ENCODE assay signal across 8 cellular contexts in the genomic region with DNA sequence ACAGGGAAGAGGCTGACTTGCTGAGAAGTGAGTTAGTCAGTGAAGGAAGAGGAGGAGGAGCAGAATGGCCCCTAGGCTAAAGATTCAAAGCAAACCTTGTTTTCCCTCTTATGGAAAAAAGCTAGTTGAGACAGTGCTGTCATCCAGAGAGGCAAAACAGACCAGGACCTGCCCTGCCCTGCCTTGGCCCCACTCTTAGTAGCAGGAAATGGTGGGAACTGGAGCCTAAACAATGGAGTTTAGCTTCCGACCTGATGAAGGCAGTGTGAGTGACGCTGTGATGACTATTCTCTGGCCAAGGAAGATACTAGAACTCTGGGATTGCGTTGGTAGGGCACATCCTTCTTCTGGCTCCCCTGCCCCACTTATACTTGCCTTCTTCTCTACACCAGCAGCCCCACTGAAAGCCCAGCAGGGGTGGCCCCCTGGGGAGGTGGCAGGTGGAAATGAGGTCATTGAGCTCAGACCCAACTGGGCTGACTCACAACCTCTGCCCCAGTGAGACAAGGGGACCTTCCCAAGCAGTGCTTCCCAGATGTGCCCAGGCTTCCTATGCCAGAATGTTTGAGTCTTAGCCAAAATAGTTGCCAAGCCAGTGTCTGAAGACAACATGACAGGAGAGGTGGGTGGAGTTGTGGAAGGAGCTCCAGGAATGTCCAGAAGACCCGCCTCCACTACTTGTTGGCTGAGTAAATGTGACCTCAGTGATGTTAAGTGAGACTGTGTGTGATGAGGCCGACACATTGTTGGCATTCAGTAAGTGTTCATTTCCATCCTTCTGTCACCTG. TPM values are rescaled to one million over a fixed set of nuclear protein-coding genes. Genes with fewer than 3 reads are reported as not detected.
DNase-seq lines count a peak whose midpoint lies in the region; ATAC-seq and TF ChIP-seq lines count a peak whose summit lies in the region.

No MANE protein-coding gene starts in this region.

- no peaks in the 10 kb centered on the region for H4K20me1 ChIP-seq in Karpas-422 (ENCODE audit: insufficient read depth, low read depth, low read length)

- peaks cover 70% of the 10 kb centered on the region for H3K4me1 Mint-ChIP-seq in activated naive CD4-positive, alpha-beta T cell treated with anti-CD3 and anti-CD28 coated beads, Interleukin-2, amount 10 ng/mL, durations not matched to agents 7 days and 5 days

- no peaks in the 10 kb centered on the region for H3K27me3 ChIP-seq in Karpas-422 (ENCODE audit: low read length)
- no peaks in the 10 kb centered on the region for H3K27me3 ChIP-seq in right atrium auricular region

- H3K36me3 Mint-ChIP-seq in activated naive CD4-positive, alpha-beta T cell treated with anti-CD3 and anti-CD28 coated beads, Interleukin-2, amount 10 ng/mL, durations not matched to agents 7 days and 5 days: peaks cover 56% of the 10 kb centered on the region

- ATAC-seq in Right ventricle myocardium inferior: peak; percentile 91
- ATAC-seq in GM21515 (IDR thresholded peaks at IDR 0.05; ENCODE audit: unreplicated experiment): no peak

- H3K27ac ChIP-seq in Karpas-422 (ENCODE audit: low read length) (peak overlapping the region; percentile 3; the same call in 1 of the 2 replicates), right atrium auricular region (peak overlapping the region; percentile 75 to 85)

- H3K9me3 Mint-ChIP-seq in activated naive CD4-positive, alpha-beta T cell treated with anti-CD3 and anti-CD28 coated beads, Interleukin-2, amount 10 ng/mL, durations not matched to agents 7 days and 5 days: no peaks in the 10 kb centered on the region

- H3K4me1 ChIP-seq in Karpas-422 (ENCODE audit: low read length): peaks cover 33% of the 10 kb centered on the region
- H3K4me1 ChIP-seq in right atrium auricular region: peaks cover 0 to 58% of the 10 kb centered on the region in 2 donors

- H3K9me2 ChIP-seq in Karpas-422 (replicated peaks; ENCODE audit: insufficient read depth, low read length): no peaks in the 10 kb centered on the region

- H3K36me3 ChIP-seq in Karpas-422 (ENCODE audit: insufficient read depth, low read length): no peaks in the 10 kb centered on the region
- no peaks in the 10 kb centered on the region for H3K36me3 ChIP-seq in right atrium auricular region

- no peak for TF ChIP-seq CTCF in right atrium auricular region (IDR thresholded peaks at IDR 0.05)

- peak overlapping the region; percentile 18 for H3K4me3 Mint-ChIP-seq in activated naive CD4-positive, alpha-beta T cell treated with anti-CD3 and anti-CD28 coated beads, Interleukin-2, amount 10 ng/mL, durations not matched to agents 7 days and 5 days

- H3K9me3 ChIP-seq in Karpas-422 (ENCODE audit: low read length): no peaks in the 10 kb centered on the region
- H3K9me3 ChIP-seq in right atrium auricular region: no peaks in the 10 kb centered on the region

- no peak overlapping the region for H3K4me3 ChIP-seq in Karpas-422 (ENCODE audit: low read length)
- no peak overlapping the region for H3K4me3 ChIP-seq in right atrium auricular region

- H3K9ac ChIP-seq in Karpas-422 (ENCODE audit: low read length): no peak overlapping the region

- DNase-seq in Right ventricle myocardium inferior (ENCODE audit: missing footprints) (no peak), cardiac septum (ENCODE audit: low spot score) (no peak), Karpas-422 (no peak), right atrium auricular region (ENCODE audit: low spot score) (peak; percentile 70), NCI-H82 (lab: John Stamatoyannopoulos, UW) (no peak)
- DNase-seq in activated naive CD4-positive, alpha-beta T cell treated with anti-CD3 and anti-CD28 coated beads, Interleukin-2, amount 10 ng/mL, durations not matched to agents 7 days and 5 days: no peak
- peak; percentile 68 for DNase-seq in stimulated activated CD8-positive, alpha-beta memory T cell treated with anti-CD3 and anti-CD28 coated beads, Interleukin-4, amount 100 ng/mL, for 48 hours

- intact Hi-C loops in Right ventricle myocardium inferior (cut with DNase I) (loop anchor here (5.0 kb wide), 2 partner anchors 39 to 109 kb away; partner anchors contain the start of gene MSN), cardiac septum (cut with DNase I) (loop anchor here (5.0 kb wide), 1 partner anchor 34 kb away; no protein-coding TSS in a partner anchor)

- H3K79me2 ChIP-seq in Karpas-422 (ENCODE audit: low read length): peaks cover 81% of the 10 kb centered on the region

- H3K27ac Mint-ChIP-seq in activated naive CD4-positive, alpha-beta T cell treated with anti-CD3 and anti-CD28 coated beads, Interleukin-2, amount 10 ng/mL, durations not matched to agents 7 days and 5 days: peak overlapping the region; percentile 89

- CTCF ChIA-PET in activated naive CD4-positive, alpha-beta T cell treated with anti-CD3 and anti-CD28 coated beads, Interleukin-2, amount 10 ng/mL, durations not matched to agents 7 days and 5 days (lab: Charles Lee): interaction anchor here (0.8 to 2.2 kb wide), 4 partner anchors 10 to 34 kb away, joined by 3 to 6 read pairs (median 4); no protein-coding TSS in a partner anchor

- H3K4me2 ChIP-seq in Karpas-422 (ENCODE audit: low read depth, low read length, poor library complexity, severe bottlenecking): no peak overlapping the region

- H2AFZ ChIP-seq in Karpas-422 (ENCODE audit: low read length): no peak overlapping the region

- no peaks in the 10 kb centered on the region for H3K27me3 Mint-ChIP-seq in activated naive CD4-positive, alpha-beta T cell treated with anti-CD3 and anti-CD28 coated beads, Interleukin-2, amount 10 ng/mL, durations not matched to agents 7 days and 5 days

RNA-seq across cellular contexts. Expression of gene MSN, which starts 38.8 kb away (rescaled TPM):
- total RNA-seq in Right ventricle myocardium inferior: 131 TPM
- 177 TPM for total RNA-seq in cardiac septum
- total RNA-seq in Karpas-422 (2014; rRNA removed; shearing (Covaris generic); ENCODE audit: low replicate concordance): 255 and 361 TPM in 2 replicates
- total RNA-seq in right atrium auricular region: 100 to 1,000 TPM; 125 to 256 TPM

Comparison
In these comparisons a context has a peak if more than half of its experiments do, and no peak if none do; other contexts are left out.
1. DNase-seq: peak in right atrium auricular region (single experiment) and stimulated activated CD8-positive, alpha-beta memory T cell treated with anti-CD3 and anti-CD28 coated beads, Interleukin-4, amount 100 ng/mL, for 48 hours (single experiment); none in Right ventricle myocardium inferior (single experiment), cardiac septum (single experiment), Karpas-422 (single experiment), activated naive CD4-positive, alpha-beta T cell treated with anti-CD3 and anti-CD28 coated beads, Interleukin-2, amount 10 ng/mL, durations not matched to agents 7 days and 5 days (single experiment) and NCI-H82 (single experiment).